In the genomic region with DNA sequence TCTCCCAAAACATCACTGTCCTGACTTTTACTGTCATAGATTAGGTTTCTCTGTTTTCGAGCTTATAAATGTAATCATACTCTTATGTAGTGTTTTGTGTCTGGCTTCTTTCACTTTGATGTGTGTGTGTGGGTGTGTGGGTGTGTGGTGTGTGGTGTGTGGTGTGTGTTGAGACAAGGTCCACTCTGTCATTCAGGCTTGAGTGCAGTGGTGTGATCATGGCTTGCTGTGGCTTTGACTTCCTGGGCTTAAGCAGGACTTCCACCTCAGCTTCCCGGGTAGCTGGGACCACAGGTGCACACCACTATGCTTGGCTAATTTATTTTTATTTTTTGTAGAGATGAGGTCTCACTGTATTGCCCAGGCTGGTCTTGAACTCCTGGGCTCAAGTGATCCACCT, we compare ENCODE assay signal across 9 cellular contexts. TPM values are rescaled to one million over a fixed set of nuclear protein-coding genes. Genes with fewer than 3 reads are reported as not detected.
A peak's percentile ranks its signal among the peaks of the same experiment; 100 is the strongest.
DNase-seq lines count a peak whose midpoint lies in the region; ATAC-seq and TF ChIP-seq lines count a peak whose summit lies in the region.
"Had no signal": no experiment of that assay in that cellular context is flagged by ENCODE, and none has a peak within 500 bp of the region (broad histone marks: within the 10 kb centered on the region; RNA-seq: fewer than 3 reads in every experiment).

No MANE protein-coding gene starts in this region.

- H3K9ac ChIP-seq in SK-N-SH: no peak overlapping the region
- H3K9ac ChIP-seq: KMS-11 had no signal

- 98% methylated on average over 2 of the region's 2 CpGs for WGBS in SK-N-SH (ENCODE audit: low lambda C conversion rate)

- no peaks in the 10 kb centered on the region for H3K9me3 ChIP-seq in SK-N-SH

- H2AFZ ChIP-seq in SK-N-SH (ENCODE audit: low read depth): no peak overlapping the region

- no peaks in the 10 kb centered on the region for H3K36me3 Mint-ChIP-seq in activated T-cell treated with anti-CD3 and anti-CD28 coated beads, Interleukin-2, amount 50 U/mL, for 72 hours (ENCODE audit: insufficient read depth in 2 of 2)

- no peaks in the 10 kb centered on the region for H3F3A ChIP-seq in SK-N-SH (replicated peaks; ENCODE audit: insufficient read depth)

- POLR2A ChIA-PET in HEK293T (lab: Yijun Ruan, JAX) (no interaction called here), SK-N-SH (lab: Yijun Ruan, JAX) (no interaction called here)

- H3K4me2 ChIP-seq in SK-N-SH: no peak overlapping the region
- H3K4me2 ChIP-seq: KMS-11 had no signal

- peaks cover 7 to 19% of the 10 kb centered on the region in 2 experiments; a peak in 3 of 4 replicates for H3K4me1 ChIP-seq in SK-N-SH (ENCODE audit: control insufficient read depth in 1 of 2, insufficient read depth in 2 of 2, low read depth in 1 of 2, low read length in 1 of 2)

- no peak overlapping the region for H3K27ac ChIP-seq in SK-N-SH (ENCODE audit: low read depth in 2 of 2, low read length in 1 of 2)
- H3K27ac ChIP-seq: KMS-11 had no signal

- H4K20me1 ChIP-seq in SK-N-SH (ENCODE audit: insufficient read depth): peaks cover 34% of the 10 kb centered on the region

- TF ChIP-seq RAD21 in SK-N-SH (IDR thresholded peaks at IDR 0.05; ENCODE audit: low read length): no peak

- H3K9me3 Mint-ChIP-seq in activated T-cell treated with anti-CD3 and anti-CD28 coated beads, Interleukin-2, amount 50 U/mL, for 72 hours: no peaks in the 10 kb centered on the region

- DNase-seq in activated T-cell treated with anti-CD3 and anti-CD28 coated beads, Interleukin-2, amount 50 U/mL, for 72 hours: peak; percentile 66 to 71
- peak; percentile 55 for DNase-seq in stimulated activated CD4-positive, alpha-beta T cell treated with anti-CD3 and anti-CD28 coated beads, Interleukin-15, amount 100 ng/mL, for 24 hours
- DNase-seq in HEK293T (ENCODE audit: extremely low spot score): no peak
- DNase-seq in left colon: no peak
- no peak for DNase-seq in SK-N-SH

- peak overlapping the region; percentile 60 to 83 for H3K4me3 Mint-ChIP-seq in activated T-cell treated with anti-CD3 and anti-CD28 coated beads, Interleukin-2, amount 50 U/mL, for 72 hours

- no peak for TF ChIP-seq CTCF in SK-N-SH (IDR thresholded peaks at IDR 0.05)

- H3K27me3 Mint-ChIP-seq in activated T-cell treated with anti-CD3 and anti-CD28 coated beads, Interleukin-2, amount 50 U/mL, for 72 hours (ENCODE audit: low read depth): no peaks in the 10 kb centered on the region

- TF ChIP-seq EP300 in SK-N-SH (IDR thresholded peaks at IDR 0.05; ENCODE audit: borderline replicate concordance in 1 of 2, low read depth in 1 of 2, low read length in 1 of 2): no peak

- H3K9me2 ChIP-seq in SK-N-SH: no peaks in the 10 kb centered on the region

- H3K79me2 ChIP-seq in SK-N-SH (ENCODE audit: insufficient read depth): peaks cover 95% of the 10 kb centered on the region

- H3K27ac Mint-ChIP-seq in activated T-cell treated with anti-CD3 and anti-CD28 coated beads, Interleukin-2, amount 50 U/mL, for 72 hours: peak overlapping the region; percentile 80

- H3K36me3 ChIP-seq in SK-N-SH (replicated peaks in 1 of 2; ENCODE audit: control insufficient read depth in 1 of 2, insufficient read depth in 2 of 2, low read length in 1 of 2): peaks cover 0 to 4% of the 10 kb centered on the region in 2 experiments

- H3K4me1 Mint-ChIP-seq in activated T-cell treated with anti-CD3 and anti-CD28 coated beads, Interleukin-2, amount 50 U/mL, for 72 hours (ENCODE audit: low read depth): peaks cover 82% of the 10 kb centered on the region

- no peak overlapping the region for H3K4me3 ChIP-seq in SK-N-SH (ENCODE audit: low read depth in 2 of 2, low read length in 1 of 2)

- CTCF ChIA-PET in HEK293T (lab: Yijun Ruan, JAX): interaction anchor here (0.7 to 1.6 kb wide), 2 partner anchors 58 to 60 kb away, joined by 3 to 5 read pairs; no protein-coding TSS in a partner anchor
- CTCF ChIA-PET in SK-N-SH (lab: Yijun Ruan, JAX): interaction anchor here (1.4 kb wide), 1 partner anchor 65 kb away, joined by 4 read pairs; no protein-coding TSS in a partner anchor

- no peaks in the 10 kb centered on the region for H3K27me3 ChIP-seq in SK-N-SH (ENCODE audit: insufficient read depth)

- ATAC-seq in GM18498 (IDR thresholded peaks at IDR 0.05; ENCODE audit: unreplicated experiment) (peak; percentile 38), HG03460 (IDR thresholded peaks at IDR 0.05; ENCODE audit: unreplicated experiment) (peak; percentile 50), HG03097 (IDR thresholded peaks at IDR 0.05; ENCODE audit: low FRiP score, unreplicated experiment) (no peak), left colon (no peak)
- ATAC-seq in activated T-cell treated with anti-CD3 and anti-CD28 coated beads, Interleukin-2, amount 50 U/mL, for 72 hours (replicated peaks in 1 of 2): peak; percentile 79 to 85

- intact Hi-C loops in left colon (cut with DNase I, micrococcal nuclease): loop anchor here in 1 of 2 donors (5.0 kb wide), 1 partner anchor 1081 kb away; no protein-coding TSS in a partner anchor

TF ChIP-seq in HEK293T, 16 proteins besides CTCF, POLR2A, EP300 and RAD21:
- no peak for TF ChIP-seq PKNOX1 (IDR thresholded peaks at IDR 0.05)
- no peak for TF ChIP-seq FOXM1 (IDR thresholded peaks at IDR 0.05; ENCODE audit: borderline replicate concordance)
- TF ChIP-seq SUZ12 (IDR thresholded peaks at IDR 0.05): no peak
- no peak for TF ChIP-seq ARNT (IDR thresholded peaks at IDR 0.05)
- TF ChIP-seq HDGF (IDR thresholded peaks at IDR 0.05; ENCODE audit: borderline replicate concordance): no peak
- no peak for TF ChIP-seq TARDBP (IDR thresholded peaks at IDR 0.05)

TF ChIP-seq in SK-N-SH, 30 proteins besides CTCF, POLR2A, EP300 and RAD21:
- TF ChIP-seq FOXM1 (IDR thresholded peaks at IDR 0.05; ENCODE audit: low read depth) (no peak), ELF1 (IDR thresholded peaks at IDR 0.05) (no peak), ZBTB33 (IDR thresholded peaks at IDR 0.05; ENCODE audit: borderline replicate concordance, low read depth) (no peak), MXI1 (IDR thresholded peaks at IDR 0.05; ENCODE audit: low read depth, low read length) (no peak), REST (IDR thresholded peaks at IDR 0.05; ENCODE audit: low read depth, low read length) (no peak)

RNA-seq across cellular contexts. Expression of gene PDS5B, which starts 59.6 kb away (rescaled TPM):
- total RNA-seq in activated T-cell treated with anti-CD3 and anti-CD28 coated beads, Interleukin-2, amount 50 U/mL, for 72 hours: 10 to 100 TPM; 52.9 to 53.1 TPM
- 10 to 100 TPM; 29.2 to 29.7 TPM for total RNA-seq in left colon
- polyA plus RNA-seq in SK-N-SH (2012; rRNA removed): 3.7 and 3.8 TPM in 2 replicates
- polyA plus RNA-seq in SK-N-SH (2012; cell fraction: cytosol; rRNA removed): 4.6 and 5.5 TPM in 2 replicates
- 3.4 and 8.0 TPM in 2 replicates for polyA plus RNA-seq in SK-N-SH (2012; cell fraction: nucleus; rRNA removed)

Comparison
In these comparisons a context has a peak if more than half of its experiments do, and no peak if none do; other contexts are left out.
1. ATAC-seq: peak in GM18498 (single experiment), HG03460 (single experiment) and activated T-cell treated with anti-CD3 and anti-CD28 coated beads, Interleukin-2, amount 50 U/mL, for 72 hours (2 of 2); none in HG03097 (single experiment) and left colon (single experiment).
2. DNase-seq: peak in activated T-cell treated with anti-CD3 and anti-CD28 coated beads, Interleukin-2, amount 50 U/mL, for 72 hours (2 of 2) and stimulated activated CD4-positive, alpha-beta T cell treated with anti-CD3 and anti-CD28 coated beads, Interleukin-15, amount 100 ng/mL, for 24 hours (single experiment); none in HEK293T (single experiment), left colon (0 of 2) and SK-N-SH (single experiment).